8 cellular contexts compared by ENCODE assay signal in genomic region chr6:142946924-142947701, GRCh38. TPM values are rescaled to one million over a fixed set of nuclear protein-coding genes. Genes with fewer than 3 reads are reported as not detected.
DNase-seq lines count a peak whose midpoint lies in the region; ATAC-seq and TF ChIP-seq lines count a peak whose summit lies in the region.

No MANE protein-coding gene starts in this region.

- no peaks in the 10 kb centered on the region for H4K20me1 ChIP-seq in DND-41 (ENCODE audit: insufficient read depth, low read length)

- peaks cover 25 to 37% (median 28%) of the 10 kb centered on the region in 3 donors for H3K27me3 Mint-ChIP-seq in immature natural killer cell (ENCODE audit: low read depth in 3 of 3)

- peak overlapping the region; percentile 31 to 87; a peak in 3 of 4 replicates for H3K4me3 ChIP-seq in DND-41 (ENCODE audit: low read depth in 1 of 2, low read length in 2 of 2)
- peak overlapping the region; percentile 63 for H3K4me3 ChIP-seq in WERI-Rb-1 (ENCODE audit: low read depth, low read length)

- H3K27me3 ChIP-seq in DND-41 (ENCODE audit: insufficient read depth, low read length, poor library complexity), result peaks cover 11% of the 10 kb centered on the region
- peaks cover 15% of the 10 kb centered on the region for H3K27me3 ChIP-seq in WERI-Rb-1 (ENCODE audit: insufficient read depth, low read depth, severe bottlenecking)

- TF ChIP-seq CTCF in DND-41 (IDR thresholded peaks at IDR 0.05; ENCODE audit: borderline replicate concordance, extremely low read depth, low read length, poor library complexity, severe bottlenecking), result no peak
- TF ChIP-seq CTCF in WERI-Rb-1 (IDR thresholded peaks at IDR 0.05; ENCODE audit: low read depth, low read length), result no peak

- H3K27ac ChIP-seq in DND-41 (ENCODE audit: low read length) (no peak overlapping the region), WERI-Rb-1 (no peak overlapping the region)

- H2AFZ ChIP-seq in DND-41 (ENCODE audit: low read depth, low read length), result peak overlapping the region; percentile 74

- peak overlapping the region; percentile 80 for H3K4me2 ChIP-seq in DND-41 (ENCODE audit: insufficient read depth, low read length)

- H3K9me3 ChIP-seq in DND-41 (ENCODE audit: insufficient read depth, low read length, severe bottlenecking), result no peaks in the 10 kb centered on the region
- H3K9me3 ChIP-seq in WERI-Rb-1 (ENCODE audit: severe bottlenecking), result no peaks in the 10 kb centered on the region

- H3K4me3 Mint-ChIP-seq in immature natural killer cell, result peak overlapping the region; percentile 93 to 98 (median 96)

- peaks cover 33% of the 10 kb centered on the region for H3K4me1 ChIP-seq in DND-41 (ENCODE audit: insufficient read depth, low read length)

- H3K4me1 Mint-ChIP-seq in immature natural killer cell, result peaks cover 34 to 36% of the 10 kb centered on the region in 2 donors

- ATAC-seq in DND-41 (ENCODE audit: insufficient read depth, low read depth) (no peak), GM21526 (IDR thresholded peaks at IDR 0.05; ENCODE audit: low FRiP score, unreplicated experiment) (peak; percentile 56)

- H3K9me3 Mint-ChIP-seq in immature natural killer cell, result peaks cover 0 to 2% (median 0%) of the 10 kb centered on the region in 6 donors

- peaks cover 11% of the 10 kb centered on the region for H3K79me2 ChIP-seq in DND-41 (ENCODE audit: insufficient read depth, low read length)

- DNase-seq in DND-41 (peak; percentile 25), HuH-7 (ENCODE audit: low spot score) (peak; percentile 87), WERI-Rb-1 (peak; percentile 61), T47D (ENCODE audit: low read depth in 1 of 2, low spot score in 1 of 2) (peak; percentile 42 to 65), immature natural killer cell (peak; percentile 84 to 87 (median 84)), DMS153 (lab: John Stamatoyannopoulos, UW) (no peak)
- peak; percentile 73 for DNase-seq in stimulated activated CD4-positive, alpha-beta T cell treated with anti-CD3 and anti-CD28 coated beads, Interleukin-12 subunit alpha, Interleukin-12 subunit beta, amount 100 ng/mL, for 4 hours

- in situ Hi-C loops in T47D (cut with HindIII; ENCODE audit: low pct_unique_long_range_greater_than_20kb, low sequenced_read_pairs), result no loop called here

- peak overlapping the region; percentile 96 to 100 (median 99) for H3K27ac Mint-ChIP-seq in immature natural killer cell

- H3K36me3 ChIP-seq in DND-41 (ENCODE audit: insufficient read depth, low read length) (no peaks in the 10 kb centered on the region), WERI-Rb-1 (no peaks in the 10 kb centered on the region)

- H3K36me3 Mint-ChIP-seq in immature natural killer cell, result peaks cover 0 to 4% (median 0%) of the 10 kb centered on the region in 3 donors

- peak overlapping the region; percentile 79 for H3K9ac ChIP-seq in DND-41 (ENCODE audit: low read depth, low read length)

RNA-seq across cellular contexts. Expression of gene HIVEP2, which starts 2.1 kb away (rescaled TPM):
- 1 to 10 TPM in 2 of 3 donors, under 1 TPM in 1; 0.13 to 4.6 (median 1.5) TPM for polyA plus RNA-seq in immature natural killer cell
